In the genomic region with DNA sequence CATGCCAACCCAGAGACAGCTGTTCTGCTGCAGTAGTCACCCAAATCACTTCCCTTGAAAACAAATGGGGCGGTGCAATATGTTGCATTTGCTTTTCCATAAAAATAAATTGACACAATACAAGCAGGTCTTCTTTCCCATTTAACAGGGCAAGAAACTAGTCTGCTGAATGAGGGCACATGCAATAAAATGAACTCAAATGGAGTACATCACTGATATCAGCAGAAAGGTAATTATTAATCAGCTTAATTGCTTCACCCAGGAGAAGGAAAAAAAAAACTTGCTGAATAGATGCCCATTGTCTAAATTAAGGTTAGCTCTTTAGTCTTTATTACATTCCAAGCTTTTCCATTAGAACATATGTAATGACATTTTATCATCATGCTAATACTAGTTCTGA, we compare ENCODE assay signal across 28 cellular contexts.
"Had no signal": no experiment of that assay in that cellular context is flagged by ENCODE, and none has a peak within 500 bp of the region (broad histone marks: within the 10 kb centered on the region; RNA-seq: fewer than 3 reads in every experiment).

No MANE protein-coding gene starts in this region.

- H3K4me1 ChIP-seq: adrenal gland, gastrocnemius medialis, lower lobe of right lung, spleen, tibial nerve had no signal

- H3K27me3 ChIP-seq: adrenal gland, colonic mucosa, gastrocnemius medialis, tibial nerve had no signal

- DNase-seq: activated CD4-positive, alpha-beta T cell treated with anti-CD3 and anti-CD28 coated beads for 48 hours; activated CD4-positive, alpha-beta T cell treated with anti-CD3 and anti-CD28 coated beads, Interleukin-2, amount 50 U/mL, for 48 hours; activated CD8-positive, alpha-beta memory T cell treated with anti-CD3 and anti-CD28 coated beads for 24 hours; activated effector memory CD4-positive, alpha-beta T cell treated with anti-CD3 and anti-CD28 coated beads, Interleukin-2, amount 50 U/mL, for 16 hours; activated naive CD4-positive, alpha-beta T cell treated with anti-CD3 and anti-CD28 coated beads for 36 hours; activated naive CD8-positive, alpha-beta T cell treated with anti-CD3 and anti-CD28 coated beads for 36 hours; adrenal gland; aorta; cerebellar nuclear complex; colonic mucosa; effector memory CD4-positive, alpha-beta T cell; erythroblast; gastrocnemius medialis; head of caudate nucleus; hypothalamus; immature natural killer cell; lower lobe of right lung; mesendoderm; nephron progenitor cell; spleen; stimulated activated CD4-positive, alpha-beta T cell treated with anti-CD3 and anti-CD28 coated beads, Interleukin-2, amount 100 ng/mL, for 48 hours; stimulated activated naive CD4-positive, alpha-beta T cell treated with Interleukin-2 at 50 U/mL for 16 hours; WERI-Rb-1 had no signal

- H3K4me3 ChIP-seq: adrenal gland, cardiac muscle cell, colonic mucosa, gastrocnemius medialis, lower lobe of right lung, spleen, tibial nerve had no signal

- ATAC-seq: activated CD4-positive, CD25-positive, alpha-beta regulatory T cell treated with anti-CD3 and anti-CD28 coated beads, Interleukin-2, amount 50 U/mL, for 24 hours; gastrocnemius medialis; lower lobe of right lung had no signal

- FAIRE-seq: TTC549 had no signal

- H3K36me3 ChIP-seq: adrenal gland, cardiac muscle cell, colonic mucosa, gastrocnemius medialis, lower lobe of right lung, neutrophil, spleen, tibial nerve, WERI-Rb-1 had no signal

- H3K27ac ChIP-seq: adrenal gland, cardiac muscle cell, colonic mucosa, gastrocnemius medialis, lower lobe of right lung, neutrophil, spleen, tibial nerve, WERI-Rb-1 had no signal

- H3K9me3 ChIP-seq: adrenal gland, colonic mucosa, gastrocnemius medialis, lower lobe of right lung, neutrophil, spleen, tibial nerve had no signal
